8 cellular contexts compared by ENCODE assay signal in genomic region chr5:158819840-158820620, GRCh38.
A peak's percentile ranks its signal among the peaks of the same experiment; 100 is the strongest.
DNase-seq lines count a peak whose midpoint lies in the region; ATAC-seq and TF ChIP-seq lines count a peak whose summit lies in the region.

No MANE protein-coding gene starts in this region.

- no peaks in the 10 kb centered on the region for H4K20me1 ChIP-seq in OCI-LY1 (ENCODE audit: insufficient read depth, low read length)
- no peaks in the 10 kb centered on the region for H4K20me1 ChIP-seq in SK-N-SH (ENCODE audit: insufficient read depth)

- H3K27ac ChIP-seq in HEK293 (ENCODE audit: extremely low read depth, low read depth, low read length), result no peak overlapping the region
- peak overlapping the region; percentile 94 for H3K27ac ChIP-seq in OCI-LY1 (ENCODE audit: low read depth, low read length, poor library complexity, severe bottlenecking)
- no peak overlapping the region for H3K27ac ChIP-seq in left lung
- no peak overlapping the region for H3K27ac ChIP-seq in SK-N-SH (ENCODE audit: low read depth in 2 of 2, low read length in 1 of 2)

- DNase-seq in left lung (no peak), islet precursor cell (no peak), NCI-H2107 treated with DMSO at 0.1 percent for 48 hours (lab: John Stamatoyannopoulos, UW; ENCODE audit: unreplicated experiment) (no peak), SK-N-SH (no peak)

- TF ChIP-seq EP300 in SK-N-SH (IDR thresholded peaks at IDR 0.05; ENCODE audit: borderline replicate concordance in 1 of 2, low read depth in 1 of 2, low read length in 1 of 2), result no peak

- H3K79me2 ChIP-seq in OCI-LY1 (ENCODE audit: insufficient read depth, low read length) (no peaks in the 10 kb centered on the region), SK-N-SH (ENCODE audit: insufficient read depth) (no peaks in the 10 kb centered on the region)

- no peaks in the 10 kb centered on the region for H3K36me3 ChIP-seq in HEK293 (ENCODE audit: control insufficient read depth in 2 of 2, insufficient read depth in 1 of 2, low read length in 2 of 2)
- peaks cover 42% of the 10 kb centered on the region for H3K36me3 ChIP-seq in OCI-LY1 (ENCODE audit: insufficient read depth, low read length)
- H3K36me3 ChIP-seq in left lung, result no peaks in the 10 kb centered on the region
- no peaks in the 10 kb centered on the region for H3K36me3 ChIP-seq in SK-N-SH (replicated peaks in 1 of 2; ENCODE audit: control insufficient read depth in 1 of 2, insufficient read depth in 2 of 2, low read length in 1 of 2)

- H3K4me2 ChIP-seq in OCI-LY1 (ENCODE audit: low read length) (peak overlapping the region; percentile 77), SK-N-SH (no peak overlapping the region)

- no peak overlapping the region for H2AFZ ChIP-seq in OCI-LY1 (ENCODE audit: low read length)
- H2AFZ ChIP-seq in SK-N-SH (ENCODE audit: low read depth), result no peak overlapping the region

- CTCF ChIA-PET in HEK293 (lab: Yijun Ruan, JAX), result no interaction called here
- CTCF ChIA-PET in SK-N-SH (lab: Yijun Ruan, JAX), result interaction anchor here (1.1 kb wide), 1 partner anchor 80 kb away, joined by 3 read pairs; no protein-coding TSS in a partner anchor

- no peaks in the 10 kb centered on the region for H3K27me3 ChIP-seq in OCI-LY1 (ENCODE audit: insufficient read depth, low read length)
- H3K27me3 ChIP-seq in left lung, result no peaks in the 10 kb centered on the region
- no peaks in the 10 kb centered on the region for H3K27me3 ChIP-seq in SK-N-SH (ENCODE audit: insufficient read depth)

- H3K4me1 ChIP-seq in HEK293 (ENCODE audit: control insufficient read depth, insufficient read depth, low read length) (no peaks in the 10 kb centered on the region), OCI-LY1 (ENCODE audit: insufficient read depth, low read length, severe bottlenecking) (peaks cover 88% of the 10 kb centered on the region), left lung (no peaks in the 10 kb centered on the region), SK-N-SH (ENCODE audit: control insufficient read depth in 1 of 2, insufficient read depth in 2 of 2, low read depth in 1 of 2, low read length in 1 of 2) (no peaks in the 10 kb centered on the region; a peak in 1 of 4 replicates)

- no peak for TF ChIP-seq RAD21 in SK-N-SH (IDR thresholded peaks at IDR 0.05; ENCODE audit: low read length)

- TF ChIP-seq CTCF in HEK293 (tag by site-specific recombination; IDR thresholded peaks at IDR 0.05) (no peak), OCI-LY1 (IDR thresholded peaks at IDR 0.05; ENCODE audit: low read length) (no peak), left lung (IDR thresholded peaks at IDR 0.05) (no peak), SK-N-SH (IDR thresholded peaks at IDR 0.05) (no peak)

- H3F3A ChIP-seq in OCI-LY1 (ENCODE audit: insufficient read depth, low read length) (peaks cover 4% of the 10 kb centered on the region; the same call in 1 of the 2 replicates), SK-N-SH (replicated peaks; ENCODE audit: insufficient read depth) (no peaks in the 10 kb centered on the region)

- intact Hi-C loops in left lung (cut with DNase I), result no loop called here

- H3K4me3 ChIP-seq in HEK293 (ENCODE audit: low read depth, low read length) (no peak overlapping the region), OCI-LY1 (ENCODE audit: low read depth, low read length, poor library complexity, severe bottlenecking) (peak overlapping the region; percentile 39), left lung (no peak overlapping the region), SK-N-SH (ENCODE audit: low read depth in 2 of 2, low read length in 1 of 2) (no peak overlapping the region)

- POLR2A ChIA-PET in HEK293 (lab: Yijun Ruan, JAX), result no interaction called here
- POLR2A ChIA-PET in SK-N-SH (lab: Yijun Ruan, JAX), result no interaction called here

- WGBS in SK-N-SH (ENCODE audit: low lambda C conversion rate), result 69% methylated on average over 10 of the region's 10 CpGs

- H3K9ac ChIP-seq in OCI-LY1 (ENCODE audit: low read length), result peak overlapping the region; percentile 69
- no peak overlapping the region for H3K9ac ChIP-seq in SK-N-SH

- H3K9me2 ChIP-seq in OCI-LY1 (ENCODE audit: low read depth, low read length) (no peaks in the 10 kb centered on the region), SK-N-SH (no peaks in the 10 kb centered on the region)

- no peaks in the 10 kb centered on the region for H3K9me3 ChIP-seq in HEK293 (ENCODE audit: control insufficient read depth, insufficient read depth, low read depth, low read length)
- H3K9me3 ChIP-seq in OCI-LY1 (ENCODE audit: low read length), result no peaks in the 10 kb centered on the region; the same call in 1 of the 2 replicates
- no peaks in the 10 kb centered on the region for H3K9me3 ChIP-seq in left lung
- H3K9me3 ChIP-seq in SK-N-SH, result no peaks in the 10 kb centered on the region

- ATAC-seq in GM18511 (IDR thresholded peaks at IDR 0.05; ENCODE audit: unreplicated experiment) (peak; percentile 82), left lung (peak; percentile 30), GM19324 (IDR thresholded peaks at IDR 0.05; ENCODE audit: low FRiP score, unreplicated experiment) (no peak)

TF ChIP-seq in HEK293, 187 proteins besides CTCF, POLR2A, EP300 and RAD21:
- no peak for TF ChIP-seq ZNF791 (tag by site-specific recombination; IDR thresholded peaks at IDR 0.05)
- peak; percentile 67; the same call in 1 of the 2 replicates for TF ChIP-seq EGR2 (tag by site-specific recombination; IDR thresholded peaks at IDR 0.05; ENCODE audit: low read depth)
- peak; percentile 78 for TF ChIP-seq ZFHX2 (tag by site-specific recombination; conservative IDR thresholded peaks at IDR 0.05)
TF ChIP-seq in HEK293: peak in this region for 2.

TF ChIP-seq in SK-N-SH, 30 proteins besides CTCF, POLR2A, EP300 and RAD21:
- no peak for TF ChIP-seq FOSL2 (IDR thresholded peaks at IDR 0.05; ENCODE audit: borderline replicate concordance, low read depth)
- TF ChIP-seq JUND (IDR thresholded peaks at IDR 0.05), result no peak
- TF ChIP-seq NRF1 (IDR thresholded peaks at IDR 0.05; ENCODE audit: low read depth, low read length), result no peak
- no peak for TF ChIP-seq CHD2 (IDR thresholded peaks at IDR 0.05; ENCODE audit: low read length, partially characterized antibody)
- no peak for TF ChIP-seq ZBTB33 (IDR thresholded peaks at IDR 0.05; ENCODE audit: borderline replicate concordance, low read depth)
- no peak for TF ChIP-seq YY1 (IDR thresholded peaks at IDR 0.05; ENCODE audit: low read depth)
- TF ChIP-seq RCOR1 (IDR thresholded peaks at IDR 0.05; ENCODE audit: low read length), result no peak
- no peak for TF ChIP-seq SIN3A (IDR thresholded peaks at IDR 0.05; ENCODE audit: borderline replicate concordance, low read depth, low read length)
- no peak for TF ChIP-seq RXRA (IDR thresholded peaks at IDR 0.05; ENCODE audit: borderline replicate concordance, low read depth)
- TF ChIP-seq PBX3 (IDR thresholded peaks at IDR 0.05), result no peak
